10 cellular contexts compared by ENCODE assay signal in the genomic region with DNA sequence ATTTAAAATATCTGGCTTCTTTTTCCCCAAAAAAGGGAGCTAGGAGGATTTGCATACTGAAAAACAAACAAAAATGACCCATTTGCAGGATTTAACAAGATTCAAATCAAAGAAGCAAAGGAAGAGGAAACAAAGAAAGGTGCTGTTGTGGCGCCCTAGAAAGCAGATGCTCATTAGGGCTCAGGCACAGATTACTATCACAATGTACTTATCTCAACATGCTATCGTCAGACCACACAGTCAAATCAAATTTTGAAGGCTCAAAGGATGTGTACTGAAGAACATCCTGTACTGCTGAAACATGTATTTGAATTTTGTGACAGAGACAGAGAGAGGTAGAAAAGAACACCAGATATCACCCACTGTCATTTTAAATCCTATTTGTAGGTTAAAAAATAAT. TPM values are rescaled to one million over a fixed set of nuclear protein-coding genes. Genes with fewer than 3 reads are reported as not detected.
DNase-seq lines count a peak whose midpoint lies in the region; ATAC-seq and TF ChIP-seq lines count a peak whose summit lies in the region.
"Had no signal": no experiment of that assay in that cellular context is flagged by ENCODE, and none has a peak within 500 bp of the region (broad histone marks: within the 10 kb centered on the region; RNA-seq: fewer than 3 reads in every experiment).

No MANE protein-coding gene starts in this region.

- H3K9me3 ChIP-seq in CD8-positive, alpha-beta memory T cell (ENCODE audit: low read length): no peaks in the 10 kb centered on the region
- H3K9me3 ChIP-seq in Loucy (ENCODE audit: insufficient read depth, low read depth, low read length): no peaks in the 10 kb centered on the region
- H3K9me3 ChIP-seq in naive thymus-derived CD4-positive, alpha-beta T cell (ENCODE audit: control insufficient read depth in 2 of 3, low read length in 3 of 3): no peaks in the 10 kb centered on the region
- H3K9me3 ChIP-seq: HAP-1 had no signal

- H3K27me3 ChIP-seq in CD8-positive, alpha-beta memory T cell (ENCODE audit: insufficient read depth, low read length, poor library complexity, severe bottlenecking): no peaks in the 10 kb centered on the region
- no peaks in the 10 kb centered on the region for H3K27me3 ChIP-seq in Loucy (ENCODE audit: insufficient read depth, low read length, poor library complexity, severe bottlenecking)
- H3K27me3 ChIP-seq in naive thymus-derived CD4-positive, alpha-beta T cell (ENCODE audit: control insufficient read depth in 2 of 2, insufficient read depth in 2 of 2, low read length in 2 of 2): no peaks in the 10 kb centered on the region

- peak overlapping the region; percentile 12 to 71 (median 54) for H3K4me3 Mint-ChIP-seq in CD8-positive, alpha-beta memory T cell
- peak overlapping the region; percentile 60 for H3K4me3 Mint-ChIP-seq in activated CD8-positive, alpha-beta T cell treated with anti-CD3 and anti-CD28 coated beads, Interleukin-2, amount 10 ng/mL, durations not matched to agents 7 days and 5 days
- peak overlapping the region; percentile 45 to 81 (median 72) for H3K4me3 Mint-ChIP-seq in naive thymus-derived CD4-positive, alpha-beta T cell
- H3K4me3 Mint-ChIP-seq: nephron progenitor cell had no signal

- H3K9ac ChIP-seq in Loucy (ENCODE audit: low read depth, low read length, poor library complexity, severe bottlenecking): no peak overlapping the region

- H3K27me3 Mint-ChIP-seq in CD8-positive, alpha-beta memory T cell: no peaks in the 10 kb centered on the region
- H3K27me3 Mint-ChIP-seq in activated CD8-positive, alpha-beta T cell treated with anti-CD3 and anti-CD28 coated beads, Interleukin-2, amount 10 ng/mL, durations not matched to agents 7 days and 5 days (ENCODE audit: low read depth): no peaks in the 10 kb centered on the region
- H3K27me3 Mint-ChIP-seq in naive thymus-derived CD4-positive, alpha-beta T cell: no peaks in the 10 kb centered on the region

- intact Hi-C loops in naive thymus-derived CD4-positive, alpha-beta T cell (cut with micrococcal nuclease): loop anchor here (1.0 to 10.0 kb wide), 9 partner anchors 8 to 1472 kb away; a partner anchor contains a TSS

- no peaks in the 10 kb centered on the region for H3K9me3 Mint-ChIP-seq in CD8-positive, alpha-beta memory T cell
- H3K9me3 Mint-ChIP-seq in activated CD8-positive, alpha-beta T cell treated with anti-CD3 and anti-CD28 coated beads, Interleukin-2, amount 10 ng/mL, durations not matched to agents 7 days and 5 days (ENCODE audit: insufficient read depth): no peaks in the 10 kb centered on the region
- no peaks in the 10 kb centered on the region for H3K9me3 Mint-ChIP-seq in naive thymus-derived CD4-positive, alpha-beta T cell

- peaks cover 79% of the 10 kb centered on the region for H3K4me1 ChIP-seq in CD8-positive, alpha-beta memory T cell (ENCODE audit: insufficient read depth, low read length)
- peaks cover 22% of the 10 kb centered on the region for H3K4me1 ChIP-seq in Loucy (ENCODE audit: insufficient read depth, low read length, poor library complexity, severe bottlenecking)
- peaks cover 18 to 66% of the 10 kb centered on the region in 2 donors for H3K4me1 ChIP-seq in naive thymus-derived CD4-positive, alpha-beta T cell (ENCODE audit: control insufficient read depth in 2 of 2, insufficient read depth in 2 of 2, low read length in 2 of 2)

- DNase-seq in CD8-positive, alpha-beta memory T cell: peak in 3 of 5 donors; percentile 15 to 68 (median 61)
- DNase-seq in activated CD8-positive, alpha-beta T cell treated with anti-CD3 and anti-CD28 coated beads, Interleukin-2, amount 10 ng/mL, durations not matched to agents 7 days and 5 days: peak; percentile 67
- DNase-seq in naive thymus-derived CD4-positive, alpha-beta T cell: peak in 7 of 9 donors; percentile 58 to 87 (median 78)
- DNase-seq: nephron progenitor cell; stimulated activated CD4-positive, alpha-beta T cell treated with anti-CD3 and anti-CD28 coated beads, Interleukin-15, amount 100 ng/mL, for 24 hours had no signal

- H3K36me3 ChIP-seq in CD8-positive, alpha-beta memory T cell (ENCODE audit: insufficient read depth, low read length): peaks cover 4% of the 10 kb centered on the region
- H3K36me3 ChIP-seq in Loucy (ENCODE audit: insufficient read depth, low read length): no peaks in the 10 kb centered on the region
- H3K36me3 ChIP-seq in naive thymus-derived CD4-positive, alpha-beta T cell (ENCODE audit: control insufficient read depth in 2 of 3, insufficient read depth in 3 of 3, low read length in 3 of 3): no peaks in the 10 kb centered on the region
- H3K36me3 ChIP-seq: HAP-1 had no signal

- H2AFZ ChIP-seq in Loucy (ENCODE audit: low read length): no peak overlapping the region

- peaks cover 0 to 1% (median 0%) of the 10 kb centered on the region in 3 donors for H3K36me3 Mint-ChIP-seq in CD8-positive, alpha-beta memory T cell
- H3K36me3 Mint-ChIP-seq in activated CD8-positive, alpha-beta T cell treated with anti-CD3 and anti-CD28 coated beads, Interleukin-2, amount 10 ng/mL, durations not matched to agents 7 days and 5 days (ENCODE audit: low read depth): peaks cover 24% of the 10 kb centered on the region
- peaks cover 0 to 18% (median 9%) of the 10 kb centered on the region in 5 donors for H3K36me3 Mint-ChIP-seq in naive thymus-derived CD4-positive, alpha-beta T cell

- CTCF ChIA-PET in CD8-positive, alpha-beta memory T cell (lab: Charles Lee): no interaction called here
- CTCF ChIA-PET in activated CD8-positive, alpha-beta T cell treated with anti-CD3 and anti-CD28 coated beads, Interleukin-2, amount 10 ng/mL, durations not matched to agents 7 days and 5 days (lab: Charles Lee): interaction anchor here (2.6 kb wide), 1 partner anchor 53 kb away, joined by 11 read pairs; no protein-coding TSS in a partner anchor
- CTCF ChIA-PET in naive thymus-derived CD4-positive, alpha-beta T cell (lab: Charles Lee): interaction anchor here (0.5 kb wide), 1 partner anchor 135 kb away, joined by 3 read pairs; no protein-coding TSS in a partner anchor

- H3K79me2 ChIP-seq in Loucy (ENCODE audit: insufficient read depth, low read length): peaks cover 65% of the 10 kb centered on the region

- peaks cover 19% of the 10 kb centered on the region for H4K20me1 ChIP-seq in Loucy (ENCODE audit: insufficient read depth, low read length, poor library complexity, severe bottlenecking)

- H3K27ac ChIP-seq in CD8-positive, alpha-beta memory T cell (ENCODE audit: low read depth, low read length): no peak overlapping the region
- peak overlapping the region; percentile 70 for H3K27ac ChIP-seq in naive thymus-derived CD4-positive, alpha-beta T cell (ENCODE audit: low read depth, low read length)

- H3F3A ChIP-seq in Loucy (ENCODE audit: low read depth): 0 out of 2 replicates have a peak, but pooled peaks cover 3% of the 10 kb centered on the region

- peaks cover 54 to 75% (median 73%) of the 10 kb centered on the region in 3 donors for H3K4me1 Mint-ChIP-seq in CD8-positive, alpha-beta memory T cell
- H3K4me1 Mint-ChIP-seq in activated CD8-positive, alpha-beta T cell treated with anti-CD3 and anti-CD28 coated beads, Interleukin-2, amount 10 ng/mL, durations not matched to agents 7 days and 5 days (ENCODE audit: low read depth): peaks cover 74% of the 10 kb centered on the region
- H3K4me1 Mint-ChIP-seq in naive thymus-derived CD4-positive, alpha-beta T cell: peaks cover 33 to 100% (median 85%) of the 10 kb centered on the region in 7 donors

- POLR2A ChIA-PET in CD8-positive, alpha-beta memory T cell (lab: Charles Lee): interaction anchor here (0.6 kb wide), 1 partner anchor 14 kb away, joined by 3 read pairs; no protein-coding TSS in a partner anchor
- POLR2A ChIA-PET in activated CD8-positive, alpha-beta T cell treated with anti-CD3 and anti-CD28 coated beads, Interleukin-2, amount 10 ng/mL, durations not matched to agents 7 days and 5 days (lab: Charles Lee): no interaction called here
- POLR2A ChIA-PET in naive thymus-derived CD4-positive, alpha-beta T cell (lab: Charles Lee): interaction anchor here (0.6 to 0.8 kb wide), 3 partner anchors 12 to 76 kb away, joined by 3 read pairs; no protein-coding TSS in a partner anchor

- no peaks in the 10 kb centered on the region for H3K9me2 ChIP-seq in Loucy (replicated peaks; ENCODE audit: low read depth, low read length)

- peak; percentile 94 for ATAC-seq in activated CD8-positive, alpha-beta T cell treated with anti-CD3 and anti-CD28 coated beads, Interleukin-2, amount 10 ng/mL, durations not matched to agents 7 days and 5 days
- ATAC-seq in naive thymus-derived CD4-positive, alpha-beta T cell: peak; percentile 97
- ATAC-seq in HG02981 (IDR thresholded peaks at IDR 0.05; ENCODE audit: unreplicated experiment): no peak
- no peak for ATAC-seq in HG03039 (IDR thresholded peaks at IDR 0.05; ENCODE audit: unreplicated experiment)
- no peak for ATAC-seq in HG03469 (IDR thresholded peaks at IDR 0.05; ENCODE audit: unreplicated experiment)

- peak overlapping the region; percentile 20 to 97 (median 84) for H3K27ac Mint-ChIP-seq in CD8-positive, alpha-beta memory T cell
- peak overlapping the region; percentile 90 for H3K27ac Mint-ChIP-seq in activated CD8-positive, alpha-beta T cell treated with anti-CD3 and anti-CD28 coated beads, Interleukin-2, amount 10 ng/mL, durations not matched to agents 7 days and 5 days
- H3K27ac Mint-ChIP-seq in naive thymus-derived CD4-positive, alpha-beta T cell: peak overlapping the region; percentile 73 to 97 (median 95)
- H3K27ac Mint-ChIP-seq: nephron progenitor cell had no signal

- peak overlapping the region; percentile 12 for H3K4me2 ChIP-seq in Loucy (ENCODE audit: low read depth, low read length, poor library complexity, severe bottlenecking)

- TF ChIP-seq CTCF in Loucy (conservative IDR thresholded peaks at IDR 0.05; ENCODE audit: low read length): no peak

- H3K4me3 ChIP-seq in CD8-positive, alpha-beta memory T cell (ENCODE audit: low read length): no peak overlapping the region
- no peak overlapping the region for H3K4me3 ChIP-seq in Loucy (ENCODE audit: low read length, poor library complexity, severe bottlenecking)
- H3K4me3 ChIP-seq in naive thymus-derived CD4-positive, alpha-beta T cell (ENCODE audit: low read length): no peak overlapping the region
- H3K4me3 ChIP-seq: HAP-1 had no signal

RNA-seq across cellular contexts. Expression of a gene that starts 10.9 kb away (rescaled TPM):
- total RNA-seq in CD8-positive, alpha-beta memory T cell: 10 to 100 TPM; 48.8 to 50.3 TPM
- polyA plus RNA-seq in CD8-positive, alpha-beta memory T cell: 130 TPM
- 10 to 100 TPM; 84.7 to 87.9 TPM for total RNA-seq in activated CD8-positive, alpha-beta T cell treated with anti-CD3 and anti-CD28 coated beads, Interleukin-2, amount 10 ng/mL, durations not matched to agents 7 days and 5 days
- total RNA-seq in naive thymus-derived CD4-positive, alpha-beta T cell: 100 to 1,000 TPM in 3 of 5 experiments, 10 to 100 TPM in 2; 74.4 to 123 (median 101) TPM
- polyA plus RNA-seq in naive thymus-derived CD4-positive, alpha-beta T cell: 100 to 1,000 TPM; 136 to 137 TPM

Comparison
In these comparisons a context has a peak if more than half of its experiments do, and no peak if none do; other contexts are left out.
1. ATAC-seq: peak in activated CD8-positive, alpha-beta T cell treated with anti-CD3 and anti-CD28 coated beads, Interleukin-2, amount 10 ng/mL, durations not matched to agents 7 days and 5 days (single experiment) and naive thymus-derived CD4-positive, alpha-beta T cell (single experiment); none in HG02981 (single experiment), HG03039 (single experiment) and HG03469 (single experiment).
2. Peak in every context shown above with its lines, with median percentiles within 50 percentile points of each other: DNase-seq, H3K27ac Mint-ChIP-seq and H3K4me3 Mint-ChIP-seq.